7 cellular contexts compared by ENCODE assay signal in the genomic region with DNA sequence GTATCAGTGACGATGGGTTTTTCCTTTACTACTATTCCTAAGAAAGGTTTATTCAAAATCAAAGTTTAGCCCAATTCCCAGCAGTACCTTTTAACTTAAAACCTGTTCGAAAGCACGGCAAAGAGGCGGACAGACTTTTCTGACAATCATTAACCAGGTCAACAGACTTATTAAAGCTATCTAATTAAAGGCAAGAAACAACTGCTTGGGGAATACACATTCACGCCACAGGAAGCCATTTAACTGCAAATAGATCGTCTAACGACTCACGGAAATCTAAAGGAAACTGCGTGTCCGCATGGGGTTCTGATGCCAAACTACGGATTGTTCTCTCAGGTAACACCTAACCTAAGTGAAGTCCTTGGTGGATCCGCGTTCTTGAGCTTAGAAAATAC. TPM values are rescaled to one million over a fixed set of nuclear protein-coding genes. Genes with fewer than 3 reads are reported as not detected.
DNase-seq lines count a peak whose midpoint lies in the region; ATAC-seq, FAIRE-seq and TF ChIP-seq lines count a peak whose summit lies in the region.

No MANE protein-coding gene starts in this region.

- peak overlapping the region; percentile 92 for H2AFZ ChIP-seq in OCI-LY3 (ENCODE audit: low read depth, low read length)
- peak overlapping the region; percentile 83 for H2AFZ ChIP-seq in neural cell (ENCODE audit: low read depth, low read length)

- H3F3A ChIP-seq in neural cell (ENCODE audit: insufficient read depth, low read length, poor library complexity, severe bottlenecking), result no peaks in the 10 kb centered on the region

- peak overlapping the region; percentile 78 for H3K9ac ChIP-seq in OCI-LY3 (ENCODE audit: low read length)
- peak overlapping the region; percentile 62 for H3K9ac ChIP-seq in endocrine pancreas (ENCODE audit: control insufficient read depth, insufficient read depth, low read length)
- H3K9ac ChIP-seq in neural cell (ENCODE audit: low read length), result peak overlapping the region; percentile 67

- H3K9me2 ChIP-seq in neural cell (ENCODE audit: insufficient read depth, low read length), result no peaks in the 10 kb centered on the region

- peak; percentile 15 for ATAC-seq in GM18517 (IDR thresholded peaks at IDR 0.05; ENCODE audit: unreplicated experiment)

- no peak for TF ChIP-seq EP300 in neural cell (conservative IDR thresholded peaks at IDR 0.05; ENCODE audit: poor library complexity, severe bottlenecking)

- H3K27ac ChIP-seq in OCI-LY3 (ENCODE audit: low read length) (peak overlapping the region; percentile 22), neural cell (ENCODE audit: low read length) (peak overlapping the region; percentile 30)

- H3K36me3 ChIP-seq in HAP-1 (replicated peaks), result no peaks in the 10 kb centered on the region
- H3K36me3 ChIP-seq in OCI-LY3 (replicated peaks; ENCODE audit: low read depth, low read length), result no peaks in the 10 kb centered on the region
- H3K36me3 ChIP-seq in endocrine pancreas (ENCODE audit: control insufficient read depth, insufficient read depth, low read length), result no peaks in the 10 kb centered on the region
- no peaks in the 10 kb centered on the region for H3K36me3 ChIP-seq in neural cell (ENCODE audit: insufficient read depth, low read length)

- H4K20me1 ChIP-seq in OCI-LY3 (ENCODE audit: insufficient read depth, low read length), result no peaks in the 10 kb centered on the region
- no peaks in the 10 kb centered on the region for H4K20me1 ChIP-seq in neural cell (ENCODE audit: insufficient read depth)

- in situ Hi-C loops in HAP-1 (cut with MboI; ENCODE audit: low sequenced_read_pairs), result no loop called here

- H3K4me3 ChIP-seq in HAP-1, result peak overlapping the region; percentile 87
- H3K4me3 ChIP-seq in OCI-LY3 (ENCODE audit: low read length), result peak overlapping the region; percentile 88
- H3K4me3 ChIP-seq in endocrine pancreas (ENCODE audit: control insufficient read depth, insufficient read depth, low read length), result peak overlapping the region; percentile 93
- H3K4me3 ChIP-seq in neural cell (ENCODE audit: low read length), result peak overlapping the region; percentile 88

- no peak for FAIRE-seq in HTR-8/SVneo (lab: Jason Lieb, UNC)

- peaks cover 3% of the 10 kb centered on the region; the same call in 1 of the 2 replicates for H3K79me2 ChIP-seq in OCI-LY3 (ENCODE audit: low read length)
- no peaks in the 10 kb centered on the region for H3K79me2 ChIP-seq in neural cell (replicated peaks; ENCODE audit: insufficient read depth, low read length)

- H3K9me3 ChIP-seq in HAP-1 (no peaks in the 10 kb centered on the region), OCI-LY3 (ENCODE audit: insufficient read depth, low read length) (no peaks in the 10 kb centered on the region), endocrine pancreas (ENCODE audit: control insufficient read depth, low read length) (no peaks in the 10 kb centered on the region), neural cell (ENCODE audit: low read length) (no peaks in the 10 kb centered on the region)

- no peak for TF ChIP-seq RAD21 in neural cell (conservative IDR thresholded peaks at IDR 0.05)

- no peak for TF ChIP-seq CTCF in OCI-LY3 (IDR thresholded peaks at IDR 0.05; ENCODE audit: low read depth, low read length)
- TF ChIP-seq CTCF in neural cell (IDR thresholded peaks at IDR 0.05; ENCODE audit: poor library complexity, severe bottlenecking), result no peak

- DNase-seq in HAP-1 (ENCODE audit: low spot score in 2 of 2), result no peak
- DNase-seq in HTR-8/SVneo (ENCODE audit: insufficient read length, low spot score), result no peak
- no peak for DNase-seq in NCI-H524 treated with DMSO at 0.1 percent for 48 hours (lab: John Stamatoyannopoulos, UW)

- H3K4me2 ChIP-seq in OCI-LY3 (ENCODE audit: low read length) (peak overlapping the region; percentile 65), neural cell (ENCODE audit: low read length) (peak overlapping the region; percentile 65)

- no peaks in the 10 kb centered on the region for H3K27me3 ChIP-seq in HAP-1 (ENCODE audit: low read depth)
- peaks cover 8% of the 10 kb centered on the region; the same call in 1 of the 2 replicates for H3K27me3 ChIP-seq in OCI-LY3 (ENCODE audit: low read depth, low read length)
- no peaks in the 10 kb centered on the region for H3K27me3 ChIP-seq in endocrine pancreas (ENCODE audit: control insufficient read depth, insufficient read depth, low read length)
- no peaks in the 10 kb centered on the region for H3K27me3 ChIP-seq in neural cell (ENCODE audit: insufficient read depth, low read depth, low read length)

- H3K4me1 ChIP-seq in HAP-1, result peaks cover 4% of the 10 kb centered on the region
- peaks cover 28% of the 10 kb centered on the region for H3K4me1 ChIP-seq in OCI-LY3 (ENCODE audit: low read length)
- peaks cover 4% of the 10 kb centered on the region for H3K4me1 ChIP-seq in endocrine pancreas (ENCODE audit: control insufficient read depth, insufficient read depth, low read length)

TF ChIP-seq in neural cell, 6 proteins besides CTCF, POLR2A, EP300 and RAD21:
- TF ChIP-seq TAF1 (IDR thresholded peaks at IDR 0.05; ENCODE audit: low read depth), result no peak
- no peak for TF ChIP-seq REST (IDR thresholded peaks at IDR 0.05; ENCODE audit: borderline replicate concordance)
- no peak for TF ChIP-seq SMC3 (conservative IDR thresholded peaks at IDR 0.05; ENCODE audit: poor library complexity)
- no peak for TF ChIP-seq MXI1 (conservative IDR thresholded peaks at IDR 0.05; ENCODE audit: poor library complexity, severe bottlenecking)
- TF ChIP-seq POLR2AphosphoS5 (IDR thresholded peaks at IDR 0.05), result no peak
- no peak for TF ChIP-seq EZH2 (IDR thresholded peaks at IDR 0.05; ENCODE audit: borderline replicate concordance, insufficient read depth, low read length, poor library complexity, severe bottlenecking)

RNA-seq across cellular contexts. Expression of gene USP53, which starts 0.7 kb away (rescaled TPM):
- polyA plus RNA-seq in neural cell, result 3.4 and 5.0 TPM in 2 replicates
- polyA minus RNA-seq in neural cell, result 9.3 and 10.1 TPM in 2 replicates
